27 cellular contexts compared by ENCODE assay signal in genomic region chr16:88871349-88871702, GRCh38. TPM values are rescaled to one million over a fixed set of nuclear protein-coding genes. Genes with fewer than 3 reads are reported as not detected.
A peak's percentile ranks its signal among the peaks of the same experiment; 100 is the strongest.
DNase-seq lines count a peak whose midpoint lies in the region; ATAC-seq, FAIRE-seq and TF ChIP-seq lines count a peak whose summit lies in the region.
"Had no signal": no experiment of that assay in that cellular context is flagged by ENCODE, and none has a peak within 500 bp of the region (broad histone marks: within the 10 kb centered on the region; RNA-seq: fewer than 3 reads in every experiment).

No MANE protein-coding gene starts in this region.

- TF ChIP-seq CTCF in Calu3 (IDR thresholded peaks at IDR 0.05; ENCODE audit: unreplicated experiment) (no peak), GM12878 (IDR thresholded peaks at IDR 0.05 in 2 of 3, conservative IDR thresholded peaks at IDR 0.05 in 1 of 3; ENCODE audit: control insufficient read depth in 2 of 3, extremely low read depth in 1 of 3, insufficient read depth in 1 of 3, low read depth in 3 of 3, low read length in 3 of 3) (no peak)

- H3K4me3 Mint-ChIP-seq in Calu3 (ENCODE audit: low read depth, unreplicated experiment) = peak overlapping the region; percentile 35
- H3K4me3 Mint-ChIP-seq: activated naive CD8-positive, alpha-beta T cell; central memory CD8-positive, alpha-beta T cell; immature natural killer cell had no signal

- H3K27ac ChIP-seq in BLaER1 treated with 17β-estradiol and CSF1 and Interleukin-3, amounts not matched to agents 10 nM and 100 nM = no peak overlapping the region
- H3K27ac ChIP-seq in GM12878 (ENCODE audit: control insufficient read depth, insufficient read depth) = no peak overlapping the region
- no peak overlapping the region for H3K27ac ChIP-seq in neuronal stem cell (replicated peaks; ENCODE audit: low read length)
- H3K27ac ChIP-seq: ascending aorta, epithelial cell of prostate, hepatocyte, left lung, neutrophil, thyroid gland had no signal

- H3K4me1 Mint-ChIP-seq in Calu3 (ENCODE audit: low read depth, unreplicated experiment) = no peaks in the 10 kb centered on the region
- H3K4me1 Mint-ChIP-seq: central memory CD8-positive, alpha-beta T cell had no signal

- POLR2A ChIA-PET in GM12878 (lab: Charles Lee) = no interaction called here

- SMC1A ChIA-PET in GM12878 (lab: Charles Lee; ENCODE audit: uncharacterized antibody, unreplicated experiment) = no interaction called here

- H3K9me3 ChIP-seq in BLaER1 treated with 17β-estradiol and CSF1 and Interleukin-3, amounts not matched to agents 10 nM and 100 nM (replicated peaks in 1 of 11) = no peaks in the 10 kb centered on the region
- H3K9me3 ChIP-seq in GM12878 (replicated peaks; ENCODE audit: control insufficient read depth, insufficient read depth, low read length) (no peaks in the 10 kb centered on the region), neuronal stem cell (replicated peaks in 1 of 2; ENCODE audit: control insufficient read depth in 2 of 2, insufficient read depth in 1 of 2, low read depth in 1 of 2, low read length in 2 of 2) (no peaks in the 10 kb centered on the region)
- H3K9me3 ChIP-seq: ascending aorta, Caco-2, left lung, neutrophil, thyroid gland had no signal

- peak; percentile 50 for ATAC-seq in GM12878
- ATAC-seq in GM21515 (IDR thresholded peaks at IDR 0.05; ENCODE audit: unreplicated experiment) = no peak
- no peak for ATAC-seq in GM18907 (IDR thresholded peaks at IDR 0.05; ENCODE audit: unreplicated experiment)
- ATAC-seq: left lung had no signal

- no peak overlapping the region for H2AK5ac ChIP-seq in neuronal stem cell (ENCODE audit: low read depth, low read length)

- CTCF ChIA-PET in Calu3 (lab: Charles Lee) (no interaction called here), GM12878 (lab: Yijun Ruan, JAX) (no interaction called here)

- peaks cover 3% of the 10 kb centered on the region for H3K79me1 ChIP-seq in neuronal stem cell (ENCODE audit: low read depth, low read length)

- H3K79me2 ChIP-seq in GM12878 (ENCODE audit: control insufficient read depth, insufficient read depth, low read length) = no peaks in the 10 kb centered on the region
- H3K79me2 ChIP-seq: hepatocyte had no signal

- no peak overlapping the region for H3K18ac ChIP-seq in neuronal stem cell (ENCODE audit: low read length)

- H3K9me3 Mint-ChIP-seq in Calu3 (ENCODE audit: low read depth, unreplicated experiment) = no peaks in the 10 kb centered on the region
- H3K9me3 Mint-ChIP-seq: central memory CD8-positive, alpha-beta T cell; immature natural killer cell had no signal

- H3K14ac ChIP-seq in neuronal stem cell (ENCODE audit: low read length) = no peak overlapping the region

- WGBS in GM12878 (ENCODE audit: insufficient coverage, insufficient replicate concordance, low lambda C conversion rate, missing lambda C conversion rate) = 21% methylated on average over 8 of the region's 8 CpGs
- no CpG with 5 or more reads among the region's 8 CpGs for WGBS in neuronal stem cell (ENCODE audit: extremely low coverage in 2 of 2, insufficient read length in 2 of 2, insufficient replicate concordance in 1 of 2), 2 donors

- peaks cover 25 to 41% (median 33%) of the 10 kb centered on the region in 11 experiments for H3K27me3 ChIP-seq in BLaER1 treated with 17β-estradiol and CSF1 and Interleukin-3, amounts not matched to agents 10 nM and 100 nM
- H3K27me3 ChIP-seq in GM12878 (replicated peaks in 1 of 2; ENCODE audit: control insufficient read depth in 2 of 2, insufficient read depth in 2 of 2, low read length in 1 of 2) (peaks cover 4 to 6% of the 10 kb centered on the region in 2 experiments), neuronal stem cell (ENCODE audit: control insufficient read depth in 3 of 3, insufficient read depth in 3 of 3, low read depth in 1 of 3, low read length in 3 of 3) (peaks cover 0 to 64% (median 0%) of the 10 kb centered on the region in 3 experiments)
- H3K27me3 ChIP-seq: ascending aorta, hepatocyte, thyroid gland had no signal

- no peak overlapping the region for H2BK120ac ChIP-seq in neuronal stem cell (ENCODE audit: low read depth, low read length)

- RAD21 ChIA-PET in GM12878 (lab: Charles Lee; ENCODE audit: unreplicated experiment) = interaction anchor here (0.9 kb wide), 1 partner anchor 61 kb away, joined by 3 read pairs; no protein-coding TSS in a partner anchor

- H4K20me1 ChIP-seq in BLaER1 treated with 17β-estradiol and CSF1 and Interleukin-3, amounts not matched to agents 10 nM and 100 nM = peaks cover 0 to 66% (median 17%) of the 10 kb centered on the region in 11 experiments; a peak in 12 of 22 replicates
- H4K20me1 ChIP-seq in GM12878 (ENCODE audit: control insufficient read depth, insufficient read depth) = no peaks in the 10 kb centered on the region

- H3K27ac Mint-ChIP-seq in Calu3 (ENCODE audit: unreplicated experiment) = no peak overlapping the region
- H3K27ac Mint-ChIP-seq: activated naive CD8-positive, alpha-beta T cell; immature natural killer cell had no signal

- H3K9ac ChIP-seq in BLaER1 treated with 17β-estradiol and CSF1 and Interleukin-3, amounts not matched to agents 10 nM and 100 nM = peak overlapping the region in 5 of 11 experiments; percentile 14 to 54 (median 26); a peak in 5 of 22 replicates
- H3K9ac ChIP-seq in GM12878 (ENCODE audit: control insufficient read depth, insufficient read depth, low read length) = no peak overlapping the region
- no peak overlapping the region for H3K9ac ChIP-seq in neuronal stem cell (ENCODE audit: low read depth, low read length, poor library complexity)

- no peak for TF ChIP-seq POLR2A in GM12878 (IDR thresholded peaks at IDR 0.05; ENCODE audit: low read depth, low read length)

- H2BK15ac ChIP-seq in neuronal stem cell (ENCODE audit: low read length) = no peak overlapping the region

- in situ Hi-C loops in GM12878 (cut with MboI) = no loop called here

- BruUV-seq in Calu3 (replicated peaks; lab: Mats Ljungman, UMichigan) (no TSS peak), GM12878 (replicated peaks; lab: Mats Ljungman, UMichigan) (no TSS peak)

- TF ChIP-seq RAD21 in GM12878 (IDR thresholded peaks at IDR 0.05; ENCODE audit: insufficient read depth, low read depth, low read length) = no peak

- H3K4me3 ChIP-seq in BLaER1 treated with 17β-estradiol and CSF1 and Interleukin-3, amounts not matched to agents 10 nM and 100 nM = no peak overlapping the region; a peak in 1 of 20 replicates
- H3K4me3 ChIP-seq in GM12878 = no peak overlapping the region
- H3K4me3 ChIP-seq in neuronal stem cell (ENCODE audit: low read length in 2 of 2) = no peak overlapping the region
- H3K4me3 ChIP-seq: ascending aorta, hepatocyte, left lung, thyroid gland had no signal

- H3K36me3 Mint-ChIP-seq in Calu3 (ENCODE audit: insufficient read depth, unreplicated experiment) = no peaks in the 10 kb centered on the region
- H3K36me3 Mint-ChIP-seq: activated naive CD8-positive, alpha-beta T cell; immature natural killer cell had no signal

- H3K4ac ChIP-seq in neuronal stem cell (ENCODE audit: low read length) = no peak overlapping the region

- peaks cover 99% of the 10 kb centered on the region for H3K27me3 Mint-ChIP-seq in Calu3 (ENCODE audit: unreplicated experiment)

- peak overlapping the region; percentile 35 for H2BK5ac ChIP-seq in neuronal stem cell (ENCODE audit: low read length)

- no peak overlapping the region for H3K23ac ChIP-seq in neuronal stem cell (ENCODE audit: low read depth, low read length, poor library complexity)

- H2BK12ac ChIP-seq in neuronal stem cell (ENCODE audit: low read length) = no peak overlapping the region

- no peak for TF ChIP-seq EP300 in GM12878 (IDR thresholded peaks at IDR 0.05; ENCODE audit: borderline replicate concordance in 1 of 2, control insufficient read depth in 1 of 2, low read depth in 2 of 2, low read length in 2 of 2)

- H4K8ac ChIP-seq in neuronal stem cell (ENCODE audit: low read depth, low read length) = no peak overlapping the region

- H2AFZ ChIP-seq in GM12878 (ENCODE audit: control insufficient read depth, low read depth, low read length) (no peak overlapping the region), neuronal stem cell (ENCODE audit: low read length) (no peak overlapping the region)
- H2AFZ ChIP-seq: hepatocyte had no signal

- intact Hi-C loops in Calu3 (cut with micrococcal nuclease; ENCODE audit: unreplicated experiment) (no loop called here), GM12878 (cut with micrococcal nuclease; ENCODE audit: unreplicated experiment) (no loop called here)

- no peak for DNase-seq in Calu3
- no peak for DNase-seq in GM12878 (ENCODE audit: low read depth, low spot score)
- no peak for DNase-seq in neuronal stem cell (ENCODE audit: low spot score)
- no peak for DNase-seq in NCI-H1417 (lab: John Stamatoyannopoulos, UW)
- DNase-seq: activated CD8-positive, alpha-beta memory T cell treated with anti-CD3 and anti-CD28 coated beads for 24 hours; activated T-cell treated with anti-CD3 and anti-CD28 coated beads, Interleukin-2, amount 50 U/mL, for 48 hours; Caco-2; immature natural killer cell; left lung; NCI-H146; stimulated activated CD4-positive, alpha-beta T cell treated with anti-CD3 and anti-CD28 coated beads, Interleukin-2, amount 100 ng/mL, for 48 hours; stimulated activated naive CD4-positive, alpha-beta T cell treated with Interleukin-2 at 50 U/mL for 16 hours; T1000; thyroid gland had no signal

- no peak overlapping the region for H4K91ac ChIP-seq in neuronal stem cell (ENCODE audit: low read depth, low read length, poor library complexity)

- peaks cover 0 to 18% (median 3%) of the 10 kb centered on the region in 11 experiments; a peak in 14 of 22 replicates for H3K36me3 ChIP-seq in BLaER1 treated with 17β-estradiol and CSF1 and Interleukin-3, amounts not matched to agents 10 nM and 100 nM
- H3K36me3 ChIP-seq in GM12878 (ENCODE audit: control insufficient read depth in 2 of 2, insufficient read depth in 2 of 2, low read length in 1 of 2) = no peaks in the 10 kb centered on the region
- H3K36me3 ChIP-seq in neuronal stem cell (replicated peaks in 1 of 2; ENCODE audit: control insufficient read depth in 2 of 2, insufficient read depth in 2 of 2, low read length in 2 of 2) = no peaks in the 10 kb centered on the region
- H3K36me3 ChIP-seq: ascending aorta, thyroid gland had no signal

- peaks cover 16 to 60% (median 34%) of the 10 kb centered on the region in 10 experiments for H3K4me1 ChIP-seq in BLaER1 treated with 17β-estradiol and CSF1 and Interleukin-3, amounts not matched to agents 10 nM and 100 nM
- H3K4me1 ChIP-seq in GM12878 (ENCODE audit: control insufficient read depth, insufficient read depth, low read length) (no peaks in the 10 kb centered on the region; the same call in 1 of the 2 replicates), neuronal stem cell (ENCODE audit: control insufficient read depth in 2 of 2, insufficient read depth in 1 of 2, low read depth in 1 of 2, low read length in 2 of 2) (peaks cover 0 to 2% of the 10 kb centered on the region in 2 donors)
- H3K4me1 ChIP-seq: ascending aorta, Caco-2, thyroid gland had no signal

- H3K4me2 ChIP-seq in BLaER1 treated with 17β-estradiol and CSF1 and Interleukin-3, amounts not matched to agents 10 nM and 100 nM = peak overlapping the region; percentile 48 to 87 (median 69)
- H3K4me2 ChIP-seq in GM12878 (ENCODE audit: control insufficient read depth, insufficient read depth) = 0 out of 2 replicates have a peak overlapping the region, but pooled peaks have one; percentile 42
- H3K4me2 ChIP-seq in neuronal stem cell (ENCODE audit: insufficient read depth, low read length, poor library complexity, severe bottlenecking) = no peak overlapping the region
- H3K4me2 ChIP-seq: hepatocyte had no signal

- no peak for FAIRE-seq in GM12878 (lab: Jason Lieb, UNC)

RNA-seq across cellular contexts. Expression of gene PABPN1L, which starts 4.9 kb away (rescaled TPM):
- not detected in 2 replicates for total RNA-seq in Calu3 (2022)
- total RNA-seq in GM12878 (2013; cell fraction: nucleolus; rRNA removed) = not detected in 2 replicates
- not detected in 2 replicates for total RNA-seq in GM12878 (2014; rRNA removed)
- total RNA-seq in GM12878 (2014; rRNA removed; fragmentation: Illumina TruSeq; extraction: Trizol) = not detected in 2 replicates
- not detected in 2 replicates for total RNA-seq in GM12878 (2021)
- not detected for polyA plus RNA-seq in GM12878 (2011; ENCODE audit: low read depth)
- not detected in 2 replicates for polyA plus RNA-seq in GM12878 (2011; rRNA removed)
- not detected in 2 replicates for polyA plus RNA-seq in GM12878 (2011; cell fraction: cytosol; rRNA removed)
- 0.19 and 0.50 TPM in 2 replicates for polyA plus RNA-seq in GM12878 (2011; cell fraction: nucleus; rRNA removed)
- 0.14 and 0.16 TPM in 2 replicates for polyA plus RNA-seq in GM12878 (2012)
- not detected in 2 replicates for polyA plus RNA-seq in GM12878 (2014; fragmentation: Illumina TruSeq; extraction: Trizol)
- not detected for polyA plus RNA-seq in GM12878 (2014; fragmentation: Nextera tagmentation; extraction: Ambion mirVana)
- polyA plus RNA-seq in GM12878 (2014; rRNA removed) = 0.06 TPM in 1 of 2 replicates, not detected in the other
- not detected for polyA plus RNA-seq in GM12878 (2016; fragmentation: Nextera tagmentation; extraction: Ambion mirVana)
- not detected in 2 replicates for polyA minus RNA-seq in GM12878 (2011; rRNA and poly(A)+ RNA removed)
- not detected in 2 replicates for polyA minus RNA-seq in GM12878 (2011; cell fraction: cytosol; rRNA and poly(A)+ RNA removed)
- not detected in 2 replicates for polyA minus RNA-seq in GM12878 (2011; cell fraction: nucleus; rRNA and poly(A)+ RNA removed)
- not detected for polyA plus RNA-seq in neuronal stem cell (2013, experiment 1 of 2)
- not detected for polyA plus RNA-seq in neuronal stem cell (2013, experiment 2 of 2)
- total RNA-seq: ascending aorta, Caco-2, Daoy, H4, hepatocyte, left lung, M059J, mucosa of gallbladder, thyroid gland had no signal
- polyA plus RNA-seq: hepatocyte, immature natural killer cell had no signal

RNA-seq across cellular contexts. Expression of gene TRAPPC2L, which starts 14.4 kb away (rescaled TPM):
- total RNA-seq in Calu3 (2022) (79.1 and 110 TPM in 2 replicates), GM12878 (2014; rRNA removed) (66.3 and 73.0 TPM in 2 replicates), GM12878 (2014; rRNA removed; fragmentation: Illumina TruSeq; extraction: Trizol) (52.8 and 56.3 TPM in 2 replicates), GM12878 (2021) (69.6 and 70.7 TPM in 2 replicates)
- 23.0 and 27.4 TPM in 2 replicates for total RNA-seq in GM12878 (2013; cell fraction: nucleolus; rRNA removed)
- 120 TPM for polyA plus RNA-seq in GM12878 (2011; ENCODE audit: low read depth)
- polyA plus RNA-seq in GM12878 (2011; rRNA removed) (71.0 and 158 TPM in 2 replicates), GM12878 (2014; fragmentation: Illumina TruSeq; extraction: Trizol) (64.0 and 79.3 TPM in 2 replicates), GM12878 (2014; fragmentation: Nextera tagmentation; extraction: Ambion mirVana) (100 to 1,000 TPM; 337 to 363 TPM), GM12878 (2014; rRNA removed) (67.0 and 105 TPM in 2 replicates), GM12878 (2016; fragmentation: Nextera tagmentation; extraction: Ambion mirVana) (100 to 1,000 TPM; 189 to 221 TPM)
- 97.6 and 110 TPM in 2 replicates for polyA plus RNA-seq in GM12878 (2011; cell fraction: cytosol; rRNA removed)
- 55.1 and 62.1 TPM in 2 replicates for polyA plus RNA-seq in GM12878 (2011; cell fraction: nucleus; rRNA removed)
- polyA plus RNA-seq in GM12878 (2012) = 62.8 and 86.2 TPM in 2 replicates
- 28.0 and 32.8 TPM in 2 replicates for polyA minus RNA-seq in GM12878 (2011; rRNA and poly(A)+ RNA removed)
- polyA minus RNA-seq in GM12878 (2011; cell fraction: cytosol; rRNA and poly(A)+ RNA removed) = 9.6 and 15.1 TPM in 2 replicates
- polyA minus RNA-seq in GM12878 (2011; cell fraction: nucleus; rRNA and poly(A)+ RNA removed) = 26.0 and 35.4 TPM in 2 replicates
- 57.0 TPM for polyA plus RNA-seq in neuronal stem cell (2013, experiment 1 of 2)
- polyA plus RNA-seq in neuronal stem cell (2013, experiment 2 of 2) = 58.2 TPM

RNA-seq across cellular contexts. Expression of gene GALNS, which starts 14.6 kb away (rescaled TPM):
- total RNA-seq in Calu3 (2022) = 50.4 and 55.0 TPM in 2 replicates
- 64.8 and 87.4 TPM in 2 replicates for total RNA-seq in GM12878 (2013; cell fraction: nucleolus; rRNA removed)
- total RNA-seq in GM12878 (2014; rRNA removed) = 4.0 and 5.1 TPM in 2 replicates
- 3.7 and 4.3 TPM in 2 replicates for total RNA-seq in GM12878 (2014; rRNA removed; fragmentation: Illumina TruSeq; extraction: Trizol)
- total RNA-seq in GM12878 (2021) = 9.6 and 12.4 TPM in 2 replicates
- 6.4 TPM for polyA plus RNA-seq in GM12878 (2011; ENCODE audit: low read depth)
- 3.5 and 4.2 TPM in 2 replicates for polyA plus RNA-seq in GM12878 (2011; rRNA removed)
- polyA plus RNA-seq in GM12878 (2011; cell fraction: cytosol; rRNA removed) = 3.5 and 3.9 TPM in 2 replicates
- 21.1 and 23.2 TPM in 2 replicates for polyA plus RNA-seq in GM12878 (2011; cell fraction: nucleus; rRNA removed)
- polyA plus RNA-seq in GM12878 (2012) = 8.5 and 8.8 TPM in 2 replicates
- polyA plus RNA-seq in GM12878 (2014; fragmentation: Illumina TruSeq; extraction: Trizol) = 2.6 and 6.0 TPM in 2 replicates
- polyA plus RNA-seq in GM12878 (2014; fragmentation: Nextera tagmentation; extraction: Ambion mirVana) = under 1 TPM; 0.37 to 0.95 TPM
- 8.1 and 9.5 TPM in 2 replicates for polyA plus RNA-seq in GM12878 (2014; rRNA removed)
- 1 to 10 TPM; 5.6 to 6.5 TPM for polyA plus RNA-seq in GM12878 (2016; fragmentation: Nextera tagmentation; extraction: Ambion mirVana)
- polyA minus RNA-seq in GM12878 (2011; rRNA and poly(A)+ RNA removed) = 3.1 and 10.6 TPM in 2 replicates
- 1.1 and 3.3 TPM in 2 replicates for polyA minus RNA-seq in GM12878 (2011; cell fraction: cytosol; rRNA and poly(A)+ RNA removed)
- polyA minus RNA-seq in GM12878 (2011; cell fraction: nucleus; rRNA and poly(A)+ RNA removed) = 10.0 and 19.4 TPM in 2 replicates
- 9.6 TPM for polyA plus RNA-seq in neuronal stem cell (2013, experiment 1 of 2)
- 9.1 TPM for polyA plus RNA-seq in neuronal stem cell (2013, experiment 2 of 2)

RNA-seq across cellular contexts. Expression of gene APRT, which starts 59.6 kb away (rescaled TPM):
- 203 and 207 TPM in 2 replicates for total RNA-seq in Calu3 (2022)
- total RNA-seq in GM12878 (2013; cell fraction: nucleolus; rRNA removed) = 39.3 and 42.6 TPM in 2 replicates
- total RNA-seq in GM12878 (2014; rRNA removed) = 308 and 348 TPM in 2 replicates
- total RNA-seq in GM12878 (2014; rRNA removed; fragmentation: Illumina TruSeq; extraction: Trizol) = 106 and 113 TPM in 2 replicates
- 219 and 234 TPM in 2 replicates for total RNA-seq in GM12878 (2021)
- 71.1 TPM for polyA plus RNA-seq in GM12878 (2011; ENCODE audit: low read depth)
- 39.6 and 95.7 TPM in 2 replicates for polyA plus RNA-seq in GM12878 (2011; rRNA removed)
- 75.8 and 141 TPM in 2 replicates for polyA plus RNA-seq in GM12878 (2011; cell fraction: cytosol; rRNA removed)
- polyA plus RNA-seq in GM12878 (2011; cell fraction: nucleus; rRNA removed) = 107 and 109 TPM in 2 replicates
- polyA plus RNA-seq in GM12878 (2012) = 148 and 153 TPM in 2 replicates
- polyA plus RNA-seq in GM12878 (2014; fragmentation: Illumina TruSeq; extraction: Trizol) = 8.6 and 46.2 TPM in 2 replicates
- polyA plus RNA-seq in GM12878 (2014; fragmentation: Nextera tagmentation; extraction: Ambion mirVana) = 100 to 1,000 TPM in 1 of 2 experiments, 10 to 100 TPM in 1; 30.6 to 100 TPM
- polyA plus RNA-seq in GM12878 (2014; rRNA removed) = 278 and 338 TPM in 2 replicates
- 100 to 1,000 TPM; 446 to 495 TPM for polyA plus RNA-seq in GM12878 (2016; fragmentation: Nextera tagmentation; extraction: Ambion mirVana)
- 11.7 and 28.6 TPM in 2 replicates for polyA minus RNA-seq in GM12878 (2011; rRNA and poly(A)+ RNA removed)
- polyA minus RNA-seq in GM12878 (2011; cell fraction: cytosol; rRNA and poly(A)+ RNA removed) = 42.0 and 50.9 TPM in 2 replicates
- polyA minus RNA-seq in GM12878 (2011; cell fraction: nucleus; rRNA and poly(A)+ RNA removed) = 22.0 and 30.6 TPM in 2 replicates
- polyA plus RNA-seq in neuronal stem cell (2013, experiment 1 of 2) = 146 TPM
- 150 TPM for polyA plus RNA-seq in neuronal stem cell (2013, experiment 2 of 2)
